8 cellular contexts compared by ENCODE assay signal in the genomic region with DNA sequence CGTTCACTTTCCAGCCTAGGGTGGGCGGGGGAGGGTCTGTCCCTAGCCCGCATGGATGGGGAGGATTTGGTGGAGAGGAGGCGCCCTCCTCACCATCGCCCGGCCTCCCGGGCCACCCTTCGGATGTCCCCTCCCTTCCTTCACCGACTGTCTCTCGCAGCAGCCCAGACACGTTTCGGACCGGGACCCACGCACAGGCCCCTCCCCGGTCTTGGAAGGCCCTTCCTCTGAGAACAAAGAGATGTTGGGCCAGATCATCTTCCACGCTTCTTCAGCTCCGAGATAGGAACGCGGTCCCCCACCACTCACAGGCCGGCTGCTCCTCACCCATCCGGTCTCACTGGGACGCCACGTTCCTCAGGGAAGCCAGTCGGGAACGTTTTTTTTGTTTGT. TPM values are rescaled to one million over a fixed set of nuclear protein-coding genes. Genes with fewer than 3 reads are reported as not detected.
A peak's percentile ranks its signal among the peaks of the same experiment; 100 is the strongest.
DNase-seq lines count a peak whose midpoint lies in the region; ATAC-seq and TF ChIP-seq lines count a peak whose summit lies in the region.

No MANE protein-coding gene starts in this region.

- H3K4me1 ChIP-seq in mucosa of stomach (ENCODE audit: control insufficient read depth, insufficient read depth, low read length) (peaks cover 19% of the 10 kb centered on the region), vagina (peaks cover 53% of the 10 kb centered on the region)

- H3K36me3 ChIP-seq in mucosa of stomach (ENCODE audit: control insufficient read depth, insufficient read depth, low read length) (peaks cover 11% of the 10 kb centered on the region), vagina (peaks cover 0 to 18% of the 10 kb centered on the region in 2 donors)

- peak overlapping the region; percentile 69 for H3K9ac ChIP-seq in mucosa of stomach (ENCODE audit: low read length)

- TF ChIP-seq CTCF in endothelial cell (IDR thresholded peaks at IDR 0.05; ENCODE audit: unreplicated experiment) (no peak), vagina (IDR thresholded peaks at IDR 0.05) (no peak), GM13976 (IDR thresholded peaks at IDR 0.05; ENCODE audit: borderline replicate concordance, control extremely low read depth, extremely low read depth, insufficient read depth, missing control alignments) (no peak)

- no peaks in the 10 kb centered on the region for H3K9me3 ChIP-seq in mucosa of stomach (ENCODE audit: control insufficient read depth, low read length)
- H3K9me3 ChIP-seq in vagina = no peaks in the 10 kb centered on the region

- H3K27me3 ChIP-seq in mucosa of stomach (ENCODE audit: control insufficient read depth, insufficient read depth, low read length) (no peaks in the 10 kb centered on the region), vagina (no peaks in the 10 kb centered on the region)

- no peak for TF ChIP-seq POLR2A in vagina (IDR thresholded peaks at IDR 0.05)

- peak overlapping the region; percentile 78 for H3K27ac ChIP-seq in vagina

- in situ Hi-C loops in GM13976 (cut with MboI; ENCODE audit: low sequenced_read_pairs, unreplicated experiment) = loop anchor here (25.0 kb wide), 1 partner anchor 99 kb away; no protein-coding TSS in a partner anchor

- no peaks in the 10 kb centered on the region for H3K27me3 Mint-ChIP-seq in activated naive CD4-positive, alpha-beta T cell treated with anti-CD3 and anti-CD28 coated beads, Interleukin-2, amount 50 U/mL, for 24 hours
- H3K27me3 Mint-ChIP-seq in endothelial cell (ENCODE audit: unreplicated experiment) = peaks cover 17% of the 10 kb centered on the region

- peaks cover 43% of the 10 kb centered on the region for H3K4me1 Mint-ChIP-seq in activated naive CD4-positive, alpha-beta T cell treated with anti-CD3 and anti-CD28 coated beads, Interleukin-2, amount 50 U/mL, for 24 hours
- H3K4me1 Mint-ChIP-seq in endothelial cell (ENCODE audit: unreplicated experiment) = peaks cover 27% of the 10 kb centered on the region

- no peaks in the 10 kb centered on the region for H3K9me3 Mint-ChIP-seq in activated naive CD4-positive, alpha-beta T cell treated with anti-CD3 and anti-CD28 coated beads, Interleukin-2, amount 50 U/mL, for 24 hours
- no peaks in the 10 kb centered on the region for H3K9me3 Mint-ChIP-seq in endothelial cell (ENCODE audit: unreplicated experiment)

- no peak for DNase-seq in activated naive CD4-positive, alpha-beta T cell treated with Interleukin-2 at 50 U/mL for 16 hours
- DNase-seq in endothelial cell (ENCODE audit: low spot score) (no peak), vagina (ENCODE audit: extremely low spot score in 2 of 2) (no peak), NCI-H748 (lab: John Stamatoyannopoulos, UW; ENCODE audit: unreplicated experiment) (no peak), GM13976 (ENCODE audit: low spot score) (no peak)

- peaks cover 8% of the 10 kb centered on the region for H3K36me3 Mint-ChIP-seq in activated naive CD4-positive, alpha-beta T cell treated with anti-CD3 and anti-CD28 coated beads, Interleukin-2, amount 50 U/mL, for 24 hours
- H3K36me3 Mint-ChIP-seq in endothelial cell (ENCODE audit: low read depth, unreplicated experiment) = peaks cover 7% of the 10 kb centered on the region

- peak overlapping the region; percentile 89 for H3K4me3 ChIP-seq in mucosa of stomach (ENCODE audit: low read length)
- peak overlapping the region; percentile 77 to 87 for H3K4me3 ChIP-seq in vagina

- peak overlapping the region; percentile 84 for H3K27ac Mint-ChIP-seq in activated naive CD4-positive, alpha-beta T cell treated with anti-CD3 and anti-CD28 coated beads, Interleukin-2, amount 50 U/mL, for 24 hours
- peak overlapping the region; percentile 65 for H3K27ac Mint-ChIP-seq in endothelial cell (ENCODE audit: unreplicated experiment)

- ATAC-seq in GM21825 (IDR thresholded peaks at IDR 0.05; ENCODE audit: unreplicated experiment) = no peak

- H3K4me3 Mint-ChIP-seq in activated naive CD4-positive, alpha-beta T cell treated with anti-CD3 and anti-CD28 coated beads, Interleukin-2, amount 50 U/mL, for 24 hours = peak overlapping the region; percentile 68
- peak overlapping the region; percentile 73 for H3K4me3 Mint-ChIP-seq in endothelial cell (ENCODE audit: unreplicated experiment)

- intact Hi-C loops in vagina (cut with DNase I) = no loop called here

RNA-seq across cellular contexts. Expression of a gene that starts 0.6 kb away (rescaled TPM):
- 31.5 TPM for total RNA-seq in endothelial cell (ENCODE audit: unreplicated experiment)
- total RNA-seq in vagina = 17.7 TPM

RNA-seq across cellular contexts. Expression of a gene that starts 7.7 kb away (rescaled TPM):
- 2.4 TPM for total RNA-seq in endothelial cell (ENCODE audit: unreplicated experiment)
- 10.3 TPM for total RNA-seq in vagina

RNA-seq across cellular contexts. Expression of a gene that starts 21.5 kb away (rescaled TPM):
- total RNA-seq in endothelial cell (ENCODE audit: unreplicated experiment) (25.0 TPM), vagina (33.1 TPM)

RNA-seq across cellular contexts. Expression of a gene that starts 38.9 kb away (rescaled TPM):
- total RNA-seq in endothelial cell (ENCODE audit: unreplicated experiment) (80.0 TPM), vagina (108 TPM)

RNA-seq across cellular contexts. Expression of a gene that starts 42.5 kb away (rescaled TPM):
- 27.3 TPM for total RNA-seq in endothelial cell (ENCODE audit: unreplicated experiment)
- total RNA-seq in vagina = 30.9 TPM
